In genomic region chr1:40952744-40953315, GRCh38 we compare ENCODE assay signal across 21 cellular contexts. TPM values are rescaled to one million over a fixed set of nuclear protein-coding genes. Genes with fewer than 3 reads are reported as not detected.
A peak's percentile ranks its signal among the peaks of the same experiment; 100 is the strongest.
DNase-seq lines count a peak whose midpoint lies in the region; ATAC-seq, FAIRE-seq and TF ChIP-seq lines count a peak whose summit lies in the region.
"Had no signal": no experiment of that assay in that cellular context is flagged by ENCODE, and none has a peak within 500 bp of the region (broad histone marks: within the 10 kb centered on the region; RNA-seq: fewer than 3 reads in every experiment).

No MANE protein-coding gene starts in this region.

- peaks cover 21% of the 10 kb centered on the region for H3K27me3 Mint-ChIP-seq in activated CD8-positive, alpha-beta memory T cell treated with anti-CD3 and anti-CD28 coated beads, Interleukin-2, amount 10 ng/mL, durations not matched to agents 7 days and 5 days
- H3K27me3 Mint-ChIP-seq in osteocyte (ENCODE audit: unreplicated experiment) = no peaks in the 10 kb centered on the region

- no peak overlapping the region; the same call in 1 of the 2 replicates for H2AFZ ChIP-seq in MM.1S (ENCODE audit: low read length)
- H2AFZ ChIP-seq in K562 (ENCODE audit: low read depth, low read length) = no peak overlapping the region
- H2AFZ ChIP-seq: hepatocyte had no signal

- no peaks in the 10 kb centered on the region for H3K9me1 ChIP-seq in K562 (ENCODE audit: control insufficient read depth, insufficient read depth, low read length)

- no peaks in the 10 kb centered on the region for H3K9me2 ChIP-seq in MM.1S (replicated peaks; ENCODE audit: insufficient read depth, low read length)

- peaks cover 20% of the 10 kb centered on the region for H3K4me1 Mint-ChIP-seq in activated CD8-positive, alpha-beta memory T cell treated with anti-CD3 and anti-CD28 coated beads, Interleukin-2, amount 10 ng/mL, durations not matched to agents 7 days and 5 days
- H3K4me1 Mint-ChIP-seq in osteocyte (ENCODE audit: unreplicated experiment) = peaks cover 18% of the 10 kb centered on the region

- H3K9me3 ChIP-seq in MM.1S (replicated peaks; ENCODE audit: insufficient read depth, low read length) (no peaks in the 10 kb centered on the region), K562 (replicated peaks; ENCODE audit: control insufficient read depth, insufficient read depth, low read depth, low read length) (no peaks in the 10 kb centered on the region)
- H3K9me3 ChIP-seq: ovary, right lobe of liver, suprapubic skin had no signal

- TF ChIP-seq RAD21 in K562 (CRISPR knock-in tag; conservative IDR thresholded peaks at IDR 0.05 in 1 of 2, IDR thresholded peaks at IDR 0.05 in 1 of 2) = no peak

- H3K27ac ChIP-seq in MM.1S (ENCODE audit: low read length) (no peak overlapping the region), K562 (ENCODE audit: extremely low read depth, low read depth, low read length) (no peak overlapping the region)
- H3K27ac ChIP-seq: cardiac muscle cell, epithelial cell of prostate, hepatocyte, ovary, right lobe of liver, suprapubic skin had no signal

- WGBS in K562 (ENCODE audit: insufficient coverage, low coverage, missing lambda C conversion rate) = 11% methylated on average over 6 of the region's 6 CpGs

- H3K4me2 ChIP-seq in MM.1S (ENCODE audit: low read depth, low read length) (peak overlapping the region; percentile 40; the same call in 1 of the 2 replicates), K562 (ENCODE audit: insufficient read depth, low read length) (no peak overlapping the region)

- H3K36me3 Mint-ChIP-seq in activated CD8-positive, alpha-beta memory T cell treated with anti-CD3 and anti-CD28 coated beads, Interleukin-2, amount 10 ng/mL, durations not matched to agents 7 days and 5 days = no peaks in the 10 kb centered on the region
- no peaks in the 10 kb centered on the region for H3K36me3 Mint-ChIP-seq in osteocyte (ENCODE audit: unreplicated experiment)
- H3K36me3 Mint-ChIP-seq: stimulated activated effector memory CD8-positive, alpha-beta T cell treated with anti-CD3 and anti-CD28 coated beads, Interleukin-12 subunit alpha, Interleukin-12 subunit beta, amount 100 ng/mL, for 72 hours had no signal

- no peaks in the 10 kb centered on the region for H4K20me1 ChIP-seq in MM.1S (ENCODE audit: insufficient read depth, low read length)
- no peaks in the 10 kb centered on the region for H4K20me1 ChIP-seq in K562 (replicated peaks; ENCODE audit: control insufficient read depth, insufficient read depth, low read length)

- peak; percentile 20 for ATAC-seq in activated CD8-positive, alpha-beta memory T cell treated with anti-CD3 and anti-CD28 coated beads, Interleukin-2, amount 10 ng/mL, durations not matched to agents 7 days and 5 days
- ATAC-seq in K562 (peak; percentile 33), HG02571 (IDR thresholded peaks at IDR 0.05; ENCODE audit: unreplicated experiment) (no peak)

- intact Hi-C loops in K562 (cut with micrococcal nuclease) = loop anchor here (1.0 to 5.0 kb wide), 5 partner anchors 91 to 361 kb away; partner anchors contain the start of gene CITED4

- DNase-seq in activated CD8-positive, alpha-beta memory T cell treated with anti-CD3 and anti-CD28 coated beads, Interleukin-2, amount 10 ng/mL, durations not matched to agents 7 days and 5 days = no peak
- no peak for DNase-seq in activated CD8-positive, alpha-beta memory T cell treated with anti-CD3 and anti-CD28 coated beads, Interleukin-2, amount 50 U/mL, for 48 hours
- DNase-seq in MM.1S (no peak), K562 (ENCODE audit: extremely low read depth in 1 of 4, low spot score in 3 of 4) (no peak), osteocyte (ENCODE audit: extremely low spot score, unreplicated experiment) (no peak), activated gamma-delta T cell treated with Interleukin-2 at 50 U/mL for 16 hours (no peak)
- DNase-seq in activated naive CD4-positive, alpha-beta T cell treated with Interleukin-2 at 50 U/mL for 16 hours = no peak
- DNase-seq: SIG-M5 had no signal

- POLR2A ChIA-PET in K562 (lab: Yijun Ruan, JAX) = interaction anchor here (0.7 to 5.5 kb wide), 9 partner anchors 9 to 422 kb away, joined by 3 to 22 read pairs (median 4); partner anchors contain the start of genes CITED4 and ZNF684

- H3K4me1 ChIP-seq in MM.1S (ENCODE audit: low read length) (no peaks in the 10 kb centered on the region), K562 (replicated peaks in 1 of 2; ENCODE audit: control insufficient read depth in 2 of 2, insufficient read depth in 2 of 2, low read length in 2 of 2) (peaks cover 5 to 12% of the 10 kb centered on the region in 2 experiments; a peak in 4 of 5 replicates)

- TF ChIP-seq CTCF in MM.1S (IDR thresholded peaks at IDR 0.05; ENCODE audit: low read length) (no peak), K562 (IDR thresholded peaks at IDR 0.05 in 2 of 3, conservative IDR thresholded peaks at IDR 0.05 in 1 of 3; ENCODE audit: insufficient read depth in 2 of 3, low read depth in 1 of 3, low read length in 3 of 3) (no peak), osteocyte (IDR thresholded peaks at IDR 0.05) (peak; percentile 5)

- H3K9me3 Mint-ChIP-seq in activated CD8-positive, alpha-beta memory T cell treated with anti-CD3 and anti-CD28 coated beads, Interleukin-2, amount 10 ng/mL, durations not matched to agents 7 days and 5 days (ENCODE audit: low read depth) = no peaks in the 10 kb centered on the region
- no peaks in the 10 kb centered on the region for H3K9me3 Mint-ChIP-seq in osteocyte (ENCODE audit: unreplicated experiment)
- H3K9me3 Mint-ChIP-seq: activated naive CD4-positive, alpha-beta T cell treated with anti-CD3 and anti-CD28 coated beads for 36 hours; stimulated activated effector memory CD8-positive, alpha-beta T cell treated with anti-CD3 and anti-CD28 coated beads, Interleukin-12 subunit alpha, Interleukin-12 subunit beta, amount 100 ng/mL, for 72 hours had no signal

- H3K36me3 ChIP-seq in MM.1S (replicated peaks; ENCODE audit: insufficient read depth, low read length) = no peaks in the 10 kb centered on the region
- no peaks in the 10 kb centered on the region for H3K36me3 ChIP-seq in K562 (ENCODE audit: control insufficient read depth, insufficient read depth, low read length)
- H3K36me3 ChIP-seq: cardiac muscle cell, ovary, right lobe of liver, suprapubic skin had no signal

- H3K4me3 ChIP-seq in MM.1S (ENCODE audit: low read length) (no peak overlapping the region), K562 (no peak overlapping the region)
- H3K4me3 ChIP-seq: cardiac muscle cell, hepatocyte, lung, ovary, right lobe of liver, suprapubic skin had no signal

- H3K9ac ChIP-seq in MM.1S (ENCODE audit: low read length) (no peak overlapping the region), K562 (ENCODE audit: insufficient read depth in 1 of 2, low read depth in 2 of 2, low read length in 2 of 2) (peak overlapping the region in 1 of 2 experiments; percentile 80; a peak in 2 of 4 replicates)

- in situ Hi-C loops in K562 (cut with MboI) = loop anchor here (5.0 kb wide), 3 partner anchors 96 to 341 kb away; no protein-coding TSS in a partner anchor

- no peak overlapping the region for H3K27ac Mint-ChIP-seq in activated CD8-positive, alpha-beta memory T cell treated with anti-CD3 and anti-CD28 coated beads, Interleukin-2, amount 10 ng/mL, durations not matched to agents 7 days and 5 days
- no peak overlapping the region for H3K27ac Mint-ChIP-seq in osteocyte (ENCODE audit: unreplicated experiment)
- H3K27ac Mint-ChIP-seq: activated naive CD4-positive, alpha-beta T cell treated with anti-CD3 and anti-CD28 coated beads for 36 hours; stimulated activated effector memory CD8-positive, alpha-beta T cell treated with anti-CD3 and anti-CD28 coated beads, Interleukin-12 subunit alpha, Interleukin-12 subunit beta, amount 100 ng/mL, for 72 hours had no signal

- no TSS peak for BruUV-seq in K562 (replicated peaks; lab: Mats Ljungman, UMichigan)

- H3K27me3 ChIP-seq in MM.1S (replicated peaks; ENCODE audit: insufficient read depth, low read length) (no peaks in the 10 kb centered on the region), K562 (ENCODE audit: control insufficient read depth in 2 of 2, insufficient read depth in 2 of 2, low read length in 2 of 2) (peaks cover 5 to 10% of the 10 kb centered on the region in 2 experiments; a peak in 3 of 5 replicates)
- H3K27me3 ChIP-seq: cardiac muscle cell, hepatocyte, ovary, right lobe of liver had no signal

- no peak for TF ChIP-seq EP300 in K562 (IDR thresholded peaks at IDR 0.05; ENCODE audit: low read length)

- FAIRE-seq in K562 (lab: Jason Lieb, UNC) = no peak
- FAIRE-seq: A204.1, H54, islet of Langerhans had no signal

- no peaks in the 10 kb centered on the region for H3K79me2 ChIP-seq in MM.1S (ENCODE audit: low read length)
- no peaks in the 10 kb centered on the region for H3K79me2 ChIP-seq in K562 (ENCODE audit: control insufficient read depth, insufficient read depth, low read length)
- H3K79me2 ChIP-seq: hepatocyte had no signal

- H3F3A ChIP-seq in MM.1S (ENCODE audit: insufficient read depth, low read length) = no peaks in the 10 kb centered on the region

- no peak overlapping the region for H3K4me3 Mint-ChIP-seq in activated CD8-positive, alpha-beta memory T cell treated with anti-CD3 and anti-CD28 coated beads, Interleukin-2, amount 10 ng/mL, durations not matched to agents 7 days and 5 days
- H3K4me3 Mint-ChIP-seq in osteocyte (ENCODE audit: unreplicated experiment) = no peak overlapping the region
- H3K4me3 Mint-ChIP-seq: activated naive CD4-positive, alpha-beta T cell treated with anti-CD3 and anti-CD28 coated beads for 36 hours; stimulated activated effector memory CD8-positive, alpha-beta T cell treated with anti-CD3 and anti-CD28 coated beads, Interleukin-12 subunit alpha, Interleukin-12 subunit beta, amount 100 ng/mL, for 72 hours had no signal

- CTCF ChIA-PET in activated CD8-positive, alpha-beta memory T cell treated with anti-CD3 and anti-CD28 coated beads, Interleukin-2, amount 10 ng/mL, durations not matched to agents 7 days and 5 days (lab: Charles Lee) = interaction anchor here (0.6 to 10.2 kb wide), 38 partner anchors 10 to 1394 kb away, joined by 3 to 195 read pairs (median 4); partner anchors contain the start of genes CITED4 and CTPS1
- CTCF ChIA-PET in K562 (lab: Yijun Ruan, JAX; ENCODE audit: low intra/inter-chr PET ratio) = interaction anchor here (0.8 to 6.0 kb wide), 6 partner anchors 91 to 340 kb away, joined by 4 to 120 read pairs (median 5); partner anchors contain the start of gene CITED4

- no peak for TF ChIP-seq POLR2A in K562 (conservative IDR thresholded peaks at IDR 0.05)

RNA-seq across cellular contexts. Expression of gene CTPS1, which starts 26.7 kb away (rescaled TPM):
- total RNA-seq in activated CD8-positive, alpha-beta memory T cell treated with anti-CD3 and anti-CD28 coated beads, Interleukin-2, amount 10 ng/mL, durations not matched to agents 7 days and 5 days = 10 to 100 TPM; 77.1 to 94.1 TPM
- total RNA-seq in K562 (2011; cell fraction: chromatin; rRNA removed; ENCODE audit: low replicate concordance) = 238 and 252 TPM in 2 replicates
- 123 and 132 TPM in 2 replicates for total RNA-seq in K562 (2011; cell fraction: nucleolus; rRNA removed)
- 153 and 182 TPM in 2 replicates for total RNA-seq in K562 (2011; cell fraction: nucleoplasm; rRNA removed)
- total RNA-seq in K562 (2014; rRNA removed) = 87.7 and 103 TPM in 2 replicates
- total RNA-seq in K562 (2014; rRNA removed; fragmentation: Illumina TruSeq; extraction: Trizol) = 93.9 and 99.0 TPM in 2 replicates
- 101 and 103 TPM in 2 replicates for total RNA-seq in K562 (2015; rRNA removed; fragmentation: Illumina TruSeq; extraction: Trizol)
- total RNA-seq in K562 (2021) = 106 and 113 TPM in 2 replicates
- polyA plus RNA-seq in K562 (2011; rRNA removed) = 44.0 and 44.4 TPM in 2 replicates
- polyA plus RNA-seq in K562 (2011; cell fraction: cytosol; rRNA removed) = 23.4 and 35.2 TPM in 2 replicates
- 165 and 227 TPM in 2 replicates for polyA plus RNA-seq in K562 (2011; cell fraction: nucleus; rRNA removed)
- 58.1 and 83.7 TPM in 2 replicates for polyA plus RNA-seq in K562 (2012)
- 152 and 164 TPM in 2 replicates for polyA plus RNA-seq in K562 (2014; fragmentation: Illumina TruSeq; extraction: Trizol)
- 10 to 100 TPM; 71.5 to 72.2 TPM for polyA plus RNA-seq in K562 (2014; fragmentation: Nextera tagmentation; extraction: Ambion mirVana)
- polyA plus RNA-seq in K562 (2014; rRNA removed) = 70.6 and 88.0 TPM in 2 replicates
- 90.7 and 96.2 TPM in 2 replicates for polyA minus RNA-seq in K562 (2011; rRNA and poly(A)+ RNA removed)
- 36.2 and 42.9 TPM in 2 replicates for polyA minus RNA-seq in K562 (2011; cell fraction: cytosol; rRNA and poly(A)+ RNA removed)
- polyA minus RNA-seq in K562 (2011; cell fraction: nucleus; rRNA and poly(A)+ RNA removed) = 78.6 and 121 TPM in 2 replicates
- total RNA-seq in osteocyte = 25.6 and 27.7 TPM in 2 replicates
